8 cellular contexts compared by ENCODE assay signal in genomic region chr17:38341035-38341721, GRCh38. TPM values are rescaled to one million over a fixed set of nuclear protein-coding genes. Genes with fewer than 3 reads are reported as not detected.
DNase-seq lines count a peak whose midpoint lies in the region; ATAC-seq and FAIRE-seq lines count a peak whose summit lies in the region.

No MANE protein-coding gene starts in this region.

- FAIRE-seq in urothelium cell line (lab: Jason Lieb, UNC), result no peak

- no peaks in the 10 kb centered on the region for H3K9me3 ChIP-seq in trophoblast cell (ENCODE audit: insufficient read depth, low read depth, low read length)

- H3K27me3 Mint-ChIP-seq in stimulated activated naive B cell treated with anti-CD40 and anti-IgM and Interleukin-4, amounts not matched to agents 10 μg/mL and 1 μg/mL and 100 μg/mL, for 72 hours, result peaks cover 5 to 20% of the 10 kb centered on the region in 2 donors

- H3K27me3 ChIP-seq in trophoblast cell (ENCODE audit: insufficient read depth, low read length), result no peaks in the 10 kb centered on the region

- no peak overlapping the region for H4K12ac ChIP-seq in trophoblast cell (ENCODE audit: low read depth, low read length)

- no peaks in the 10 kb centered on the region for H3K79me1 ChIP-seq in trophoblast cell (ENCODE audit: low read length)

- no peak overlapping the region for H2BK120ac ChIP-seq in trophoblast cell (ENCODE audit: insufficient read depth, low read length, poor library complexity)

- no peak overlapping the region for H3K4me2 ChIP-seq in trophoblast cell (ENCODE audit: low read length)

- no peaks in the 10 kb centered on the region for H3K79me2 ChIP-seq in trophoblast cell (ENCODE audit: control insufficient read depth, insufficient read depth, low read length, poor library complexity)

- H3K23ac ChIP-seq in trophoblast cell (ENCODE audit: low read length), result no peak overlapping the region

- no peaks in the 10 kb centered on the region for H3K36me3 Mint-ChIP-seq in stimulated activated naive B cell treated with anti-CD40 and anti-IgM and Interleukin-4, amounts not matched to agents 10 μg/mL and 1 μg/mL and 100 μg/mL, for 72 hours

- peak; percentile 85 for DNase-seq in Right ventricle myocardium superior
- no peak for DNase-seq in cardiac septum (ENCODE audit: low spot score)
- peak; percentile 77 for DNase-seq in SK-MEL-5 (ENCODE audit: low read depth, low spot score)
- DNase-seq in hippocampal formation (lab: John Stamatoyannopoulos, UW), result peak; percentile 73 to 81
- peak; percentile 38 for DNase-seq in urothelium cell line (ENCODE audit: low spot score)
- no peak for DNase-seq in HuH-7.5 (ENCODE audit: low spot score)
- no peak for DNase-seq in trophoblast cell
- DNase-seq in stimulated activated naive B cell treated with anti-CD40 and anti-IgM and Interleukin-4, amounts not matched to agents 10 μg/mL and 1 μg/mL and 100 μg/mL, for 72 hours, result no peak

- ATAC-seq in Right ventricle myocardium superior (ENCODE audit: poor library complexity), result peak; percentile 91
- no peak for ATAC-seq in stimulated activated naive B cell treated with anti-CD40 and anti-IgM and Interleukin-4, amounts not matched to agents 10 μg/mL and 1 μg/mL and 100 μg/mL, for 72 hours (replicated peaks)

- no peak overlapping the region for H4K91ac ChIP-seq in trophoblast cell (ENCODE audit: low read depth, low read length)

- H2AFZ ChIP-seq in trophoblast cell (ENCODE audit: insufficient read depth, low read length, poor library complexity), result no peak overlapping the region

- no CpG with 5 or more reads among the region's 5 CpGs for WGBS in trophoblast cell (ENCODE audit: extremely low coverage, insufficient coverage, insufficient read length)

- H3K4me3 ChIP-seq in trophoblast cell (ENCODE audit: low read depth, low read length), result no peak overlapping the region

- H2BK5ac ChIP-seq in trophoblast cell (ENCODE audit: low read depth, low read length, poor library complexity), result no peak overlapping the region

- H3K9me3 Mint-ChIP-seq in stimulated activated naive B cell treated with anti-CD40 and anti-IgM and Interleukin-4, amounts not matched to agents 10 μg/mL and 1 μg/mL and 100 μg/mL, for 72 hours, result no peaks in the 10 kb centered on the region

- no peaks in the 10 kb centered on the region for H3K4me1 Mint-ChIP-seq in stimulated activated naive B cell treated with anti-CD40 and anti-IgM and Interleukin-4, amounts not matched to agents 10 μg/mL and 1 μg/mL and 100 μg/mL, for 72 hours

- H3K18ac ChIP-seq in trophoblast cell (ENCODE audit: low read length), result no peak overlapping the region

- no peak overlapping the region for H3K4me3 Mint-ChIP-seq in stimulated activated naive B cell treated with anti-CD40 and anti-IgM and Interleukin-4, amounts not matched to agents 10 μg/mL and 1 μg/mL and 100 μg/mL, for 72 hours

- no peak overlapping the region for H2AK5ac ChIP-seq in trophoblast cell (ENCODE audit: low read length)

- no peak overlapping the region for H2BK12ac ChIP-seq in trophoblast cell (ENCODE audit: low read length)

- in situ Hi-C loops in SK-MEL-5 (cut with HindIII; ENCODE audit: low pct_unique_long_range_greater_than_20kb, low sequenced_read_pairs), result no loop called here

- H3K9ac ChIP-seq in trophoblast cell (ENCODE audit: low read length), result no peak overlapping the region

- no peak overlapping the region for H3K27ac Mint-ChIP-seq in stimulated activated naive B cell treated with anti-CD40 and anti-IgM and Interleukin-4, amounts not matched to agents 10 μg/mL and 1 μg/mL and 100 μg/mL, for 72 hours

- no peak overlapping the region for H4K8ac ChIP-seq in trophoblast cell (ENCODE audit: low read depth, low read length)

- H3K14ac ChIP-seq in trophoblast cell (ENCODE audit: low read length), result no peak overlapping the region

- intact Hi-C loops in Right ventricle myocardium superior (cut with DNase I) (no loop called here), cardiac septum (cut with DNase I) (no loop called here)

- no peaks in the 10 kb centered on the region for H3K36me3 ChIP-seq in trophoblast cell (ENCODE audit: control insufficient read depth in 1 of 2, insufficient read depth in 2 of 2, low read length in 2 of 2)

- H3K4me1 ChIP-seq in trophoblast cell (ENCODE audit: control insufficient read depth in 1 of 2, insufficient read depth in 2 of 2, low read length in 2 of 2), result no peaks in the 10 kb centered on the region

- no peak overlapping the region for H3K27ac ChIP-seq in trophoblast cell (ENCODE audit: low read depth, low read length)

- H3K4ac ChIP-seq in trophoblast cell (ENCODE audit: low read depth, low read length), result no peak overlapping the region

RNA-seq across cellular contexts. Expression of gene GPR179, which starts 2.6 kb away (rescaled TPM):
- total RNA-seq in Right ventricle myocardium superior (0.16 TPM), cardiac septum (0.16 TPM)
- total RNA-seq in SK-MEL-5 (2014; rRNA removed; shearing (Covaris generic)), result 0.05 and 0.11 TPM in 2 replicates
- 0.05 and 0.06 TPM in 2 replicates for polyA plus RNA-seq in SK-MEL-5 (2015; cell fraction: cytosol; rRNA removed)
- polyA plus RNA-seq in SK-MEL-5 (2015; cell fraction: nucleus; rRNA removed), result 0.18 TPM in 1 of 2 replicates, not detected in the other
- under 0.01 TPM in 2 replicates for polyA plus RNA-seq in trophoblast cell (2013)

RNA-seq across cellular contexts. Expression of gene SOCS7, which starts 10.5 kb away (rescaled TPM):
- total RNA-seq in Right ventricle myocardium superior, result 10.1 TPM
- total RNA-seq in cardiac septum, result 17.8 TPM
- 17.3 and 21.3 TPM in 2 replicates for total RNA-seq in SK-MEL-5 (2014; rRNA removed; shearing (Covaris generic))
- polyA plus RNA-seq in SK-MEL-5 (2015; cell fraction: cytosol; rRNA removed), result 20.3 and 30.9 TPM in 2 replicates
- polyA plus RNA-seq in SK-MEL-5 (2015; cell fraction: nucleus; rRNA removed), result 18.5 and 24.1 TPM in 2 replicates
- 8.9 and 9.3 TPM in 2 replicates for polyA plus RNA-seq in trophoblast cell (2013)

RNA-seq across cellular contexts. Expression of gene MRPL45, which starts 44.2 kb away (rescaled TPM):
- total RNA-seq in Right ventricle myocardium superior, result 38.0 TPM
- total RNA-seq in cardiac septum, result 26.3 TPM
- total RNA-seq in SK-MEL-5 (2014; rRNA removed; shearing (Covaris generic)), result 75.9 and 80.0 TPM in 2 replicates
- 55.3 and 61.1 TPM in 2 replicates for polyA plus RNA-seq in SK-MEL-5 (2015; cell fraction: cytosol; rRNA removed)
- polyA plus RNA-seq in SK-MEL-5 (2015; cell fraction: nucleus; rRNA removed), result 21.1 and 21.3 TPM in 2 replicates
- 51.6 and 53.7 TPM in 2 replicates for polyA plus RNA-seq in trophoblast cell (2013)

Comparison
In these comparisons a context has a peak if more than half of its experiments do, and no peak if none do; other contexts are left out.
1. DNase-seq: peak in Right ventricle myocardium superior (single experiment), SK-MEL-5 (single experiment), hippocampal formation (2 of 2) and urothelium cell line (single experiment); none in cardiac septum (single experiment), HuH-7.5 (single experiment), trophoblast cell (0 of 2) and stimulated activated naive B cell treated with anti-CD40 and anti-IgM and Interleukin-4, amounts not matched to agents 10 μg/mL and 1 μg/mL and 100 μg/mL, for 72 hours (single experiment).